In the genomic region with DNA sequence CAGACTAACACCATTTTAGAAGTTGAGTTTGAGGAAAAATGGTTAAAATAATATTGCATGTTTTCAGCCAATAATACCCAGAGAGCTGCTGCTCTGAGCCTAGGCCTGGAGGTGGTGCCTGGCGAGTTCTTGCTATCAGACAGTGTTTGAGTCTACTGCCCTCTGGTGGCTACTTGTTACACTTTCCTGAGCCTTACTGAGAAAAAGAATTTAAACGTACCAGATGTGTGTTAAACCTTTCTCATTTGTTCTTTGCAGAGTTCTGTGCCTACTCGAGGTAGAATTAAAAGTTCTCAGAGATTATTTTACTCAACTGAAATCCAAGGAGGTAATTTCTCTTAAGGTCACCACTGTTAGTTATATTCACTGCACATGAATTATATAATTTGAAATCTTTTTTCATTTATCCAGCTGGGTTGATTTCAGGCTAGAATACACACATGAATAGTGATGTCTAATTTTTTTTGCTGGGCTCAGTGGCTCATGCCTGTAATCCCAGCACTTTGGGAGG, we compare ENCODE assay signal across 8 cellular contexts. TPM values are rescaled to one million over a fixed set of nuclear protein-coding genes. Genes with fewer than 3 reads are reported as not detected.
DNase-seq lines count a peak whose midpoint lies in the region; ATAC-seq, FAIRE-seq and TF ChIP-seq lines count a peak whose summit lies in the region.

No MANE protein-coding gene starts in this region.

- no peaks in the 10 kb centered on the region for H3K27me3 ChIP-seq in SJSA1 (replicated peaks)
- no peaks in the 10 kb centered on the region for H3K27me3 ChIP-seq in pancreas

- H3K9me3 Mint-ChIP-seq in HFFc6 (no peaks in the 10 kb centered on the region), type B pancreatic cell (peaks cover 5% of the 10 kb centered on the region)

- TF ChIP-seq CTCF in HFFc6 (IDR thresholded peaks at IDR 0.05) (peak; percentile 97), pancreas (IDR thresholded peaks at IDR 0.05) (peak; percentile 64 to 88 (median 75)), type B pancreatic cell (conservative IDR thresholded peaks at IDR 0.05) (peak; percentile 94)

- H3K27me3 Mint-ChIP-seq in HFFc6 (ENCODE audit: insufficient read depth) (no peaks in the 10 kb centered on the region), type B pancreatic cell (no peaks in the 10 kb centered on the region)

- 0 to 1% methylated on average over 3 of the region's 3 CpGs for WGBS in pancreas, 2 donors

- H3K4me3 Mint-ChIP-seq in HFFc6 (no peak overlapping the region), type B pancreatic cell (no peak overlapping the region)

- DNase-seq in ELR (ENCODE audit: low read depth) (peak; percentile 89), HFFc6 (peak; percentile 79), NCI-H1092 (lab: John Stamatoyannopoulos, UW) (peak; percentile 84), SJSA1 (ENCODE audit: low read depth in 1 of 2, low spot score in 2 of 2) (peak; percentile 53 to 79), globus pallidus (ENCODE audit: low spot score) (peak; percentile 81), pancreas (peak in 4 of 6 donors; percentile 71 to 82 (median 78)), type B pancreatic cell (ENCODE audit: extremely low spot score, unreplicated experiment) (peak; percentile 71)
- peak; percentile 73 for DNase-seq in activated gamma-delta T cell treated with anti-CD3 and anti-CD28 coated beads, Interleukin-2, amount 50 U/mL, for 16 hours (ENCODE audit: low read depth)

- FAIRE-seq in pancreas (lab: Jason Lieb, UNC) = peak; percentile 56

- intact Hi-C loops in pancreas (cut with DNase I) = no loop called here

- H3K9me3 ChIP-seq in SJSA1 (replicated peaks) (no peaks in the 10 kb centered on the region), pancreas (no peaks in the 10 kb centered on the region)

- H3K36me3 ChIP-seq in SJSA1 (no peaks in the 10 kb centered on the region), pancreas (no peaks in the 10 kb centered on the region)

- H3K4me1 ChIP-seq in SJSA1 (replicated peaks) (no peaks in the 10 kb centered on the region), pancreas (peaks cover 10 to 29% (median 25%) of the 10 kb centered on the region in 3 donors)

- H3K27ac ChIP-seq in SJSA1 (no peak overlapping the region), pancreas (no peak overlapping the region)

- no peaks in the 10 kb centered on the region for H3K36me3 Mint-ChIP-seq in HFFc6 (ENCODE audit: low read depth)
- H3K36me3 Mint-ChIP-seq in type B pancreatic cell = no peaks in the 10 kb centered on the region

- H3K27ac Mint-ChIP-seq in HFFc6 (no peak overlapping the region), type B pancreatic cell (peak overlapping the region; percentile 55)

- peaks cover 9% of the 10 kb centered on the region for H3K4me1 Mint-ChIP-seq in HFFc6 (ENCODE audit: low read depth)
- peaks cover 22% of the 10 kb centered on the region for H3K4me1 Mint-ChIP-seq in type B pancreatic cell (ENCODE audit: unreplicated experiment)

- ATAC-seq in pancreas = peak; percentile 82 to 96 (median 90)

- H3K4me3 ChIP-seq in SJSA1 = no peak overlapping the region
- no peak overlapping the region for H3K4me3 ChIP-seq in pancreas

RNA-seq across cellular contexts. Expression of a gene that starts 38.2 kb away (rescaled TPM):
- total RNA-seq in HFFc6 (2021; fragmentation: NEBNext Ultra II Directional; extraction: Animal tissue kit (Norgen Biotek cat#: 25700)) = 1 to 10 TPM; 3.5 to 4.4 (median 3.8) TPM
- total RNA-seq in SJSA1 (2014; rRNA removed; shearing (Covaris generic)) = 1.6 and 2.6 TPM in 2 replicates
- total RNA-seq in pancreas (1 to 10 TPM; 2.1 to 3.6 (median 2.9) TPM), type B pancreatic cell (ENCODE audit: low replicate concordance) (4.1 and 6.2 TPM in 2 replicates)
- 1 to 10 TPM; 3.5 to 6.6 TPM for polyA plus RNA-seq in pancreas
